35 cellular contexts compared by ENCODE assay signal in genomic region chr17:55533611-55534010, GRCh38. TPM values are rescaled to one million over a fixed set of nuclear protein-coding genes. Genes with fewer than 3 reads are reported as not detected.
"Had no signal": no experiment of that assay in that cellular context is flagged by ENCODE, and none has a peak within 500 bp of the region (broad histone marks: within the 10 kb centered on the region; RNA-seq: fewer than 3 reads in every experiment).

No MANE protein-coding gene starts in this region.

- H3K27me3 ChIP-seq: body of pancreas, colonic mucosa, neutrophil, ovary, uterus had no signal

- H3K36me3 ChIP-seq: colonic mucosa, heart right ventricle, left ventricle myocardium inferior, neutrophil, ovary, uterus had no signal

- H3K4me3 Mint-ChIP-seq: activated CD4-positive, alpha-beta T cell treated with anti-CD3 and anti-CD28 coated beads, Interleukin-2, amount 10 ng/mL, durations not matched to agents 7 days and 5 days; activated CD8-positive, alpha-beta T cell treated with anti-CD3 and anti-CD28 coated beads for 36 hours; activated naive CD4-positive, alpha-beta T cell treated with anti-CD3 and anti-CD28 coated beads, Interleukin-2, amount 50 U/mL, for 24 hours; activated naive CD8-positive, alpha-beta T cell treated with anti-CD3 and anti-CD28 coated beads, Interleukin-2, amount 50 U/mL, for 24 hours; nephron; stimulated activated effector memory CD8-positive, alpha-beta T cell treated with anti-CD3 and anti-CD28 coated beads, Interleukin-12 subunit alpha, Interleukin-12 subunit beta, amount 100 ng/mL, for 72 hours; stimulated activated naive CD8-positive, alpha-beta T cell treated with anti-CD3 and anti-CD28 coated beads, Interleukin-15, Interleukin-2, amounts not matched to agents 100 ng/mL and 50 ng/mL, for 24 hours; type B pancreatic cell had no signal

- H3K4me3 ChIP-seq: body of pancreas, colonic mucosa, dorsolateral prefrontal cortex, heart right ventricle, left ventricle myocardium inferior, lung, ovary, uterus had no signal

- H3K4me1 ChIP-seq: body of pancreas, colonic mucosa, heart right ventricle, left ventricle myocardium inferior, uterus had no signal

- H3K4me1 Mint-ChIP-seq: activated CD4-positive, alpha-beta T cell treated with anti-CD3 and anti-CD28 coated beads, Interleukin-2, amount 10 ng/mL, durations not matched to agents 7 days and 5 days; activated naive CD4-positive, alpha-beta T cell treated with anti-CD3 and anti-CD28 coated beads, Interleukin-2, amount 50 U/mL, for 24 hours; activated naive CD8-positive, alpha-beta T cell treated with anti-CD3 and anti-CD28 coated beads, Interleukin-2, amount 50 U/mL, for 24 hours; stimulated activated effector memory CD8-positive, alpha-beta T cell treated with anti-CD3 and anti-CD28 coated beads, Interleukin-12 subunit alpha, Interleukin-12 subunit beta, amount 100 ng/mL, for 72 hours had no signal

- H3K9me3 ChIP-seq: body of pancreas, colonic mucosa, heart right ventricle, left ventricle myocardium inferior, neutrophil, ovary, uterus had no signal

- H3K36me3 Mint-ChIP-seq: activated naive CD4-positive, alpha-beta T cell treated with anti-CD3 and anti-CD28 coated beads, Interleukin-2, amount 50 U/mL, for 24 hours; stimulated activated effector memory CD8-positive, alpha-beta T cell treated with anti-CD3 and anti-CD28 coated beads, Interleukin-12 subunit alpha, Interleukin-12 subunit beta, amount 100 ng/mL, for 72 hours; type B pancreatic cell had no signal

- H3K9me3 Mint-ChIP-seq: activated CD4-positive, alpha-beta T cell treated with anti-CD3 and anti-CD28 coated beads, Interleukin-2, amount 10 ng/mL, durations not matched to agents 7 days and 5 days; activated CD8-positive, alpha-beta T cell treated with anti-CD3 and anti-CD28 coated beads for 36 hours; activated naive CD4-positive, alpha-beta T cell treated with anti-CD3 and anti-CD28 coated beads, Interleukin-2, amount 50 U/mL, for 24 hours; activated naive CD8-positive, alpha-beta T cell treated with anti-CD3 and anti-CD28 coated beads, Interleukin-2, amount 50 U/mL, for 24 hours; activated T-helper 2 cell treated with anti-CD3 and anti-CD28 coated beads, Interferon-gamma antibody, Interleukin-2, Interleukin-4, amounts not matched to agents 10 μg/mL and 5 μg/mL and 100 μg/mL, durations not matched to agents 14 hours and 24 hours and 36 hours; nephron; stimulated activated effector memory CD8-positive, alpha-beta T cell treated with anti-CD3 and anti-CD28 coated beads, Interleukin-12 subunit alpha, Interleukin-12 subunit beta, amount 100 ng/mL, for 72 hours; stimulated activated naive CD8-positive, alpha-beta T cell treated with anti-CD3 and anti-CD28 coated beads, Interleukin-15, Interleukin-2, amounts not matched to agents 100 ng/mL and 50 ng/mL, for 24 hours had no signal

- H3K27me3 Mint-ChIP-seq: progenitor cell of endocrine pancreas had no signal

- ATAC-seq: activated CD8-positive, alpha-beta T cell treated with anti-CD3 and anti-CD28 coated beads for 36 hours; activated naive CD8-positive, alpha-beta T cell treated with anti-CD3 and anti-CD28 coated beads, Interleukin-2, amount 50 U/mL, for 24 hours; body of pancreas; heart right ventricle; sciatic nerve; stimulated activated effector memory CD8-positive, alpha-beta T cell treated with anti-CD3 and anti-CD28 coated beads, Interleukin-12 subunit alpha, Interleukin-12 subunit beta, amount 100 ng/mL, for 72 hours had no signal

- H3K27ac Mint-ChIP-seq: activated CD4-positive, alpha-beta T cell treated with anti-CD3 and anti-CD28 coated beads, Interleukin-2, amount 10 ng/mL, durations not matched to agents 7 days and 5 days; activated CD8-positive, alpha-beta T cell treated with anti-CD3 and anti-CD28 coated beads for 36 hours; activated naive CD4-positive, alpha-beta T cell treated with anti-CD3 and anti-CD28 coated beads, Interleukin-2, amount 50 U/mL, for 24 hours; activated naive CD8-positive, alpha-beta T cell treated with anti-CD3 and anti-CD28 coated beads, Interleukin-2, amount 50 U/mL, for 24 hours; activated T-helper 2 cell treated with anti-CD3 and anti-CD28 coated beads, Interferon-gamma antibody, Interleukin-2, Interleukin-4, amounts not matched to agents 10 μg/mL and 5 μg/mL and 100 μg/mL, durations not matched to agents 14 hours and 24 hours and 36 hours; progenitor cell of endocrine pancreas; stimulated activated effector memory CD8-positive, alpha-beta T cell treated with anti-CD3 and anti-CD28 coated beads, Interleukin-12 subunit alpha, Interleukin-12 subunit beta, amount 100 ng/mL, for 72 hours; stimulated activated naive CD8-positive, alpha-beta T cell treated with anti-CD3 and anti-CD28 coated beads, Interleukin-15, Interleukin-2, amounts not matched to agents 100 ng/mL and 50 ng/mL, for 24 hours; type B pancreatic cell had no signal

- H3K27ac ChIP-seq: body of pancreas, colonic mucosa, dorsolateral prefrontal cortex, heart right ventricle, left ventricle myocardium inferior, neutrophil, ovary, uterus had no signal

- DNase-seq: activated CD4-positive, alpha-beta T cell treated with anti-CD3 and anti-CD28 coated beads, Interleukin-2, amount 10 ng/mL, durations not matched to agents 7 days and 5 days; activated CD4-positive, CD25-positive, alpha-beta regulatory T cell treated with anti-CD3 and anti-CD28 coated beads, Interleukin-2, amount 50 U/mL, for 72 hours; activated CD8-positive, alpha-beta T cell treated with anti-CD3 and anti-CD28 coated beads for 36 hours; activated naive CD8-positive, alpha-beta T cell treated with anti-CD3 and anti-CD28 coated beads, Interleukin-2, amount 50 U/mL, for 24 hours; activated T-cell treated with anti-CD3 and anti-CD28 coated beads, Interleukin-2, amount 50 U/mL, for 48 hours; anterior cingulate cortex; body of pancreas; colonic mucosa; dorsolateral prefrontal cortex; effector memory CD4-positive, alpha-beta T cell; erythroblast; foreskin melanocyte; heart right ventricle; left ventricle myocardium inferior; mesendoderm; ovary; retina; small intestine; stimulated activated CD4-positive, alpha-beta T cell treated with anti-CD3 and anti-CD28 coated beads, Interleukin-4, amount 100 ng/mL, for 24 hours; substantia nigra; T-helper 2 cell; uterus had no signal

RNA-seq across cellular contexts. Expression of gene SMIM36, which starts 22.4 kb away (rescaled TPM):
- total RNA-seq: activated CD4-positive, alpha-beta T cell treated with anti-CD3 and anti-CD28 coated beads, Interleukin-2, amount 10 ng/mL, durations not matched to agents 7 days and 5 days; activated CD8-positive, alpha-beta T cell treated with anti-CD3 and anti-CD28 coated beads for 36 hours; activated T-helper 2 cell treated with anti-CD3 and anti-CD28 coated beads, Interferon-gamma antibody, Interleukin-2, Interleukin-4, amounts not matched to agents 10 μg/mL and 5 μg/mL and 100 μg/mL, durations not matched to agents 14 hours and 24 hours and 36 hours; body of pancreas; colonic mucosa; glomerular endothelial cell; heart right ventricle; left ventricle myocardium inferior; lung; mucosa of gallbladder; ovary; progenitor cell of endocrine pancreas; sciatic nerve; uterus had no signal
- polyA plus RNA-seq: heart right ventricle, lung, ovary, small intestine, thymus had no signal
